14 cellular contexts compared by ENCODE assay signal in the genomic region with DNA sequence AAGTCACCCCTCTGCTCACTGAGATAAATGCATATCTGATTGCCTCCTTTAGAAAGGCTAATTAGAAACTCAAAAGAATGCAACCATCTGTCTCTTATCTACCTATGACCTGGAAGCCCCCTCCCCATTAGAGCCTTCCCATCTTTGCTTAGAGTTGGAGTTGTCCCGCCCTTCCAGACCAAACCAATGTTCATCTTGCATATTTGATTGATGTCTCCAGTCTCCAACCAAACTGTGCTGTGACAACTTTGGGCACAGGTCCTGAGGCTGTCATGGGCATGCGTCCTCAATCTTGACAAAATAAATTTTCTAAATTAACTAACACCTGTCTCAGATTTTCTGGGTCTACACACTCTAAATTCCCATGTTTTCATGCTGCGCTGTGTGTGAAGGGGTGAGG. TPM values are rescaled to one million over a fixed set of nuclear protein-coding genes. Genes with fewer than 3 reads are reported as not detected.
"Had no signal": no experiment of that assay in that cellular context is flagged by ENCODE, and none has a peak within 500 bp of the region (broad histone marks: within the 10 kb centered on the region; RNA-seq: fewer than 3 reads in every experiment).

No MANE protein-coding gene starts in this region.

- H3K36me3 ChIP-seq: thoracic aorta had no signal

- ATAC-seq: effector memory CD8-positive, alpha-beta T cell; foreskin keratinocyte; naive thymus-derived CD4-positive, alpha-beta T cell had no signal

- H3K4me3 ChIP-seq: hepatocyte, right atrium auricular region, stomach, thoracic aorta, transverse colon had no signal

- H3K36me3 Mint-ChIP-seq: naive thymus-derived CD4-positive, alpha-beta T cell had no signal

- H3K27me3 Mint-ChIP-seq: effector memory CD8-positive, alpha-beta T cell had no signal

- DNase-seq: effector memory CD8-positive, alpha-beta T cell; foreskin keratinocyte; kidney glomerular epithelial cell; naive thymus-derived CD4-positive, alpha-beta T cell; posterior cingulate gyrus; small intestine; stimulated activated CD4-positive, alpha-beta T cell treated with anti-CD3 and anti-CD28 coated beads, Interleukin-12 subunit alpha, Interleukin-12 subunit beta, amount 100 ng/mL, for 4 hours; stimulated activated naive CD4-positive, alpha-beta T cell; stomach; substantia nigra; transverse colon had no signal

- H3K9me3 Mint-ChIP-seq: effector memory CD8-positive, alpha-beta T cell; naive thymus-derived CD4-positive, alpha-beta T cell had no signal

- H3K9me3 ChIP-seq: right atrium auricular region, stomach, thoracic aorta, transverse colon had no signal

- H3K27ac ChIP-seq: foreskin keratinocyte, hepatocyte, right atrium auricular region, stomach, thoracic aorta, transverse colon had no signal

- H3K4me3 Mint-ChIP-seq: effector memory CD8-positive, alpha-beta T cell; naive thymus-derived CD4-positive, alpha-beta T cell had no signal

- H3K4me1 ChIP-seq: foreskin keratinocyte, stomach, transverse colon had no signal

- H3K27me3 ChIP-seq: foreskin keratinocyte, hepatocyte, right atrium auricular region, stomach, transverse colon had no signal

RNA-seq across cellular contexts. Expression of a gene that starts 7.4 kb away (rescaled TPM):
- polyA plus RNA-seq: naive thymus-derived CD4-positive, alpha-beta T cell had no signal
